In genomic region chr6:21409231-21409630, GRCh38 we compare ENCODE assay signal across 1 cellular context.
TF ChIP-seq lines count a peak whose summit lies in the region.

No MANE protein-coding gene starts in this region.

TF ChIP-seq in GM23338, 12 proteins besides CTCF, POLR2A, EP300 and RAD21:
- TF ChIP-seq ZNF462 (CRISPR knock-in tag; IDR thresholded peaks at IDR 0.05), result no peak
- no peak for TF ChIP-seq ZNF331 (CRISPR knock-in tag; IDR thresholded peaks at IDR 0.05; ENCODE audit: low read depth)
TF ChIP-seq in GM23338: peak in this region for 0.
